8 cellular contexts compared by ENCODE assay signal in genomic region chr16:21001262-21001661, GRCh38.
A peak's percentile ranks its signal among the peaks of the same experiment; 100 is the strongest.
DNase-seq lines count a peak whose midpoint lies in the region; ATAC-seq, FAIRE-seq and TF ChIP-seq lines count a peak whose summit lies in the region.

No MANE protein-coding gene starts in this region.

- no peaks in the 10 kb centered on the region for H3K79me2 ChIP-seq in HepG2 (ENCODE audit: insufficient read depth, low read length)

- H3K27ac Mint-ChIP-seq in CD14-positive monocyte (no peak overlapping the region), HFFc6 (no peak overlapping the region)
- H3K27ac Mint-ChIP-seq in activated CD8-positive, alpha-beta T cell treated with anti-CD3 and anti-CD28 coated beads, Interleukin-2, amount 10 ng/mL, durations not matched to agents 7 days and 5 days = no peak overlapping the region

- no TSS peak for BruUV-seq in HepG2 (replicated peaks; lab: Mats Ljungman, UMichigan)

- H4K20me1 ChIP-seq in HepG2 (ENCODE audit: insufficient read depth, low read length) = no peaks in the 10 kb centered on the region

- no peaks in the 10 kb centered on the region for H3K36me3 ChIP-seq in HepG2 (replicated peaks in 1 of 2; ENCODE audit: control insufficient read depth in 1 of 2, insufficient read depth in 2 of 2, low read length in 2 of 2)

- DNase-seq in CD14-positive monocyte (ENCODE audit: low spot score) = no peak
- peak; percentile 2 for DNase-seq in HFFc6
- peak; percentile 44 for DNase-seq in activated CD8-positive, alpha-beta T cell treated with anti-CD3 and anti-CD28 coated beads, Interleukin-2, amount 10 ng/mL, durations not matched to agents 7 days and 5 days
- DNase-seq in HepG2 (ENCODE audit: low spot score) = peak; percentile 46
- no peak for DNase-seq in NCI-H1436 (lab: John Stamatoyannopoulos, UW)
- DNase-seq in NCI-H128 (lab: John Stamatoyannopoulos, UW; ENCODE audit: unreplicated experiment) = no peak
- no peak for DNase-seq in NCI-H1436 treated with DMSO at 0.1 percent for 48 hours (lab: John Stamatoyannopoulos, UW)

- intact Hi-C loops in CD14-positive monocyte (cut with micrococcal nuclease) (no loop called here), HepG2 (cut with micrococcal nuclease; ENCODE audit: unreplicated experiment) (loop anchor here (2.0 kb wide), 1 partner anchor 150 kb away; no protein-coding TSS in a partner anchor)

- no peak for TF ChIP-seq POLR2A in HepG2 (IDR thresholded peaks at IDR 0.05; ENCODE audit: insufficient read depth in 1 of 2, low read depth in 2 of 2, low read length in 2 of 2)

- no peaks in the 10 kb centered on the region for H3K4me1 ChIP-seq in HepG2 (ENCODE audit: insufficient read depth, low read length)

- peak; percentile 55 for FAIRE-seq in HepG2 (lab: Jason Lieb, UNC)

- H3K4me1 Mint-ChIP-seq in CD14-positive monocyte = no peaks in the 10 kb centered on the region
- H3K4me1 Mint-ChIP-seq in HFFc6 (ENCODE audit: low read depth) = no peaks in the 10 kb centered on the region
- no peaks in the 10 kb centered on the region for H3K4me1 Mint-ChIP-seq in activated CD8-positive, alpha-beta T cell treated with anti-CD3 and anti-CD28 coated beads, Interleukin-2, amount 10 ng/mL, durations not matched to agents 7 days and 5 days (ENCODE audit: low read depth)

- H3K36me3 Mint-ChIP-seq in CD14-positive monocyte (no peaks in the 10 kb centered on the region), HFFc6 (ENCODE audit: low read depth) (no peaks in the 10 kb centered on the region)
- H3K36me3 Mint-ChIP-seq in activated CD8-positive, alpha-beta T cell treated with anti-CD3 and anti-CD28 coated beads, Interleukin-2, amount 10 ng/mL, durations not matched to agents 7 days and 5 days (ENCODE audit: low read depth) = no peaks in the 10 kb centered on the region

- under 1% methylated on average over 3 of the region's 3 CpGs for WGBS in HepG2 (ENCODE audit: low lambda C conversion rate)

- TF ChIP-seq EP300 in HepG2 (IDR thresholded peaks at IDR 0.05; ENCODE audit: low read depth in 2 of 2, low read length in 2 of 2) = no peak
- TF ChIP-seq EP300 in HepG2 (CRISPR knock-in tag; IDR thresholded peaks at IDR 0.05; ENCODE audit: borderline replicate concordance) = no peak

- H3K4me2 ChIP-seq in HepG2 (ENCODE audit: low read depth, low read length) = no peak overlapping the region

- in situ Hi-C loops in HepG2 (cut with HindIII; ENCODE audit: extremely low pct_ligation_motif_present, low pct_unique_long_range_greater_than_20kb) = no loop called here

- peaks cover 0 to 5% of the 10 kb centered on the region in 2 experiments; a peak in 2 of 5 replicates for H3K27me3 ChIP-seq in HepG2 (ENCODE audit: control insufficient read depth in 1 of 2, insufficient read depth in 2 of 2, low read length in 2 of 2)

- peaks cover 0 to under 1% (median 0%) of the 10 kb centered on the region in 7 donors for H3K9me3 Mint-ChIP-seq in CD14-positive monocyte
- H3K9me3 Mint-ChIP-seq in HFFc6 = no peaks in the 10 kb centered on the region
- no peaks in the 10 kb centered on the region for H3K9me3 Mint-ChIP-seq in activated CD8-positive, alpha-beta T cell treated with anti-CD3 and anti-CD28 coated beads, Interleukin-2, amount 10 ng/mL, durations not matched to agents 7 days and 5 days (ENCODE audit: insufficient read depth)

- no peak overlapping the region for H2AFZ ChIP-seq in HepG2 (ENCODE audit: low read length)

- H3K4me3 Mint-ChIP-seq in CD14-positive monocyte = no peak overlapping the region
- H3K4me3 Mint-ChIP-seq in HFFc6 = no peak overlapping the region
- no peak overlapping the region for H3K4me3 Mint-ChIP-seq in activated CD8-positive, alpha-beta T cell treated with anti-CD3 and anti-CD28 coated beads, Interleukin-2, amount 10 ng/mL, durations not matched to agents 7 days and 5 days

- POLR2A ChIA-PET in activated CD8-positive, alpha-beta T cell treated with anti-CD3 and anti-CD28 coated beads, Interleukin-2, amount 10 ng/mL, durations not matched to agents 7 days and 5 days (lab: Charles Lee) = no interaction called here
- POLR2A ChIA-PET in HepG2 (lab: Yijun Ruan, JAX) = no interaction called here

- no peak overlapping the region for H3K27ac ChIP-seq in HepG2 (ENCODE audit: extremely low read length, insufficient read depth, low read length)

- H3K9ac ChIP-seq in HepG2 (ENCODE audit: insufficient read depth, low read depth, low read length) = no peak overlapping the region

- H3K27me3 Mint-ChIP-seq in CD14-positive monocyte (ENCODE audit: low read depth in 3 of 3) = peaks cover 1 to 4% (median 1%) of the 10 kb centered on the region in 3 donors
- peaks cover 29% of the 10 kb centered on the region for H3K27me3 Mint-ChIP-seq in HFFc6 (ENCODE audit: insufficient read depth)
- H3K27me3 Mint-ChIP-seq in activated CD8-positive, alpha-beta T cell treated with anti-CD3 and anti-CD28 coated beads, Interleukin-2, amount 10 ng/mL, durations not matched to agents 7 days and 5 days (ENCODE audit: low read depth) = peaks cover 23% of the 10 kb centered on the region

- CTCF ChIA-PET in activated CD8-positive, alpha-beta T cell treated with anti-CD3 and anti-CD28 coated beads, Interleukin-2, amount 10 ng/mL, durations not matched to agents 7 days and 5 days (lab: Charles Lee) = interaction anchor here (1.0 kb wide), 3 partner anchors 10 to 153 kb away, joined by 3 to 4 read pairs (median 4); no protein-coding TSS in a partner anchor
- CTCF ChIA-PET in HepG2 (lab: Yijun Ruan, JAX; ENCODE audit: low intra/inter-chr PET ratio, low total read pairs) = interaction anchor here (1.3 to 2.5 kb wide), 2 partner anchors 151 to 202 kb away, joined by 3 to 17 read pairs; no protein-coding TSS in a partner anchor

- no peak for TF ChIP-seq RAD21 in HepG2 (CRISPR knock-in tag; IDR thresholded peaks at IDR 0.05)

- no peaks in the 10 kb centered on the region for H3K9me3 ChIP-seq in HepG2 (ENCODE audit: low read length)

- H3K4me3 ChIP-seq in HepG2 (replicated peaks in 1 of 3; ENCODE audit: insufficient read depth in 1 of 3, low read depth in 2 of 3, low read length in 3 of 3) = no peak overlapping the region

- ATAC-seq in activated CD8-positive, alpha-beta T cell treated with anti-CD3 and anti-CD28 coated beads, Interleukin-2, amount 10 ng/mL, durations not matched to agents 7 days and 5 days = no peak
- peak; percentile 88 for ATAC-seq in HepG2
- ATAC-seq in GM21723 (IDR thresholded peaks at IDR 0.05; ENCODE audit: unreplicated experiment) = no peak

- peak; percentile 51 for TF ChIP-seq CTCF in CD14-positive monocyte (IDR thresholded peaks at IDR 0.05)
- TF ChIP-seq CTCF in HFFc6 (IDR thresholded peaks at IDR 0.05) = peak; percentile 72
- peak; percentile 74 for TF ChIP-seq CTCF in HepG2 (CRISPR knock-in tag; IDR thresholded peaks at IDR 0.05)

TF ChIP-seq in HepG2, 621 proteins besides CTCF, POLR2A, EP300 and RAD21:
- TF ChIP-seq TEAD2 (CRISPR knock-in tag; IDR thresholded peaks at IDR 0.05) = no peak
- peak; percentile 30; the same call in 1 of the 2 replicates for TF ChIP-seq SMC3 (IDR thresholded peaks at IDR 0.05; ENCODE audit: low read length)
- TF ChIP-seq ZNF460 (CRISPR knock-in tag; IDR thresholded peaks at IDR 0.05; ENCODE audit: borderline replicate concordance) = no peak
- TF ChIP-seq FOSL2 (CRISPR knock-in tag; IDR thresholded peaks at IDR 0.05) = no peak
- TF ChIP-seq CBX2 (IDR thresholded peaks at IDR 0.05; ENCODE audit: low read depth, low read length) = no peak
- no peak for TF ChIP-seq CBX2 (CRISPR knock-in tag; IDR thresholded peaks at IDR 0.05; ENCODE audit: low read depth)
- TF ChIP-seq STAG1 (CRISPR knock-in tag; IDR thresholded peaks at IDR 0.05) = peak; percentile 77
- TF ChIP-seq MXI1 (IDR thresholded peaks at IDR 0.05; ENCODE audit: borderline replicate concordance, low read depth, low read length) = no peak
- TF ChIP-seq ZBTB8A (CRISPR knock-in tag; IDR thresholded peaks at IDR 0.05; ENCODE audit: borderline replicate concordance, low read depth) = no peak
- TF ChIP-seq SRSF9 (IDR thresholded peaks at IDR 0.05; ENCODE audit: borderline replicate concordance, insufficient read depth, low read depth, low read length, poor library complexity, severe bottlenecking) = no peak
- TF ChIP-seq ZNF44 (CRISPR knock-in tag; IDR thresholded peaks at IDR 0.05) = no peak
- TF ChIP-seq GFI1 (CRISPR knock-in tag; IDR thresholded peaks at IDR 0.05; ENCODE audit: borderline replicate concordance) = no peak

Comparison
In these comparisons a context has a peak if more than half of its experiments do, and no peak if none do; other contexts are left out.
1. DNase-seq: peak in HFFc6 (single experiment), activated CD8-positive, alpha-beta T cell treated with anti-CD3 and anti-CD28 coated beads, Interleukin-2, amount 10 ng/mL, durations not matched to agents 7 days and 5 days (single experiment) and HepG2 (single experiment); none in CD14-positive monocyte (single experiment), NCI-H1436 (single experiment), NCI-H128 (single experiment) and NCI-H1436 treated with DMSO at 0.1 percent for 48 hours (single experiment).
2. Peak in every context shown above with its lines, with median percentiles within 50 percentile points of each other: CTCF ChIP-seq.